ENCODE assay signal across 20 cellular contexts in genomic region chr1:59605184-59605583, GRCh38.
DNase-seq lines count a peak whose midpoint lies in the region; ATAC-seq lines count a peak whose summit lies in the region.
"Had no signal": no experiment of that assay in that cellular context is flagged by ENCODE, and none has a peak within 500 bp of the region (broad histone marks: within the 10 kb centered on the region; RNA-seq: fewer than 3 reads in every experiment).

No MANE protein-coding gene starts in this region.

- peak; percentile 23 for DNase-seq in amniotic epithelial cell (ENCODE audit: low read depth)
- DNase-seq in cerebellum (ENCODE audit: low spot score), result no peak
- DNase-seq: CD8-positive, alpha-beta memory T cell; DND-41; GDM1; MM.1S; NCI-H1105; NCI-H1694 treated with DMSO at 0.1 percent for 48 hours; NCI-H345; NCI-H526 treated with DMSO at 0.1 percent for 48 hours; NK-92 treated with Interleukin-12 subunit alpha and Interleukin-12 subunit beta, amount 100 ng/mL, for 24 hours; OCI-M1; RPMI8226 had no signal

- no peaks in the 10 kb centered on the region for H3K36me3 ChIP-seq in muscle layer of duodenum (ENCODE audit: control insufficient read depth in 1 of 2, insufficient read depth in 2 of 2, low read length in 2 of 2)
- no peaks in the 10 kb centered on the region for H3K36me3 ChIP-seq in stomach smooth muscle (ENCODE audit: control insufficient read depth in 2 of 2, insufficient read depth in 2 of 2, low read length in 2 of 2)

- peak; percentile 65 for ATAC-seq in GM19463 (IDR thresholded peaks at IDR 0.05; ENCODE audit: unreplicated experiment)
- no peak for ATAC-seq in GM18502 (IDR thresholded peaks at IDR 0.05; ENCODE audit: poor library complexity, unreplicated experiment)
- ATAC-seq in HG03378 (IDR thresholded peaks at IDR 0.05; ENCODE audit: unreplicated experiment), result no peak
- no peak for ATAC-seq in GM21619 (IDR thresholded peaks at IDR 0.05; ENCODE audit: unreplicated experiment)
- ATAC-seq: HCT116 had no signal

- H3K27ac ChIP-seq in muscle layer of duodenum (ENCODE audit: low read length) (peak overlapping the region; percentile 39), stomach smooth muscle (ENCODE audit: low read length) (peak overlapping the region; percentile 64)

- no peak overlapping the region for H3K9ac ChIP-seq in stomach smooth muscle (ENCODE audit: low read length in 2 of 2)

- H3K4me1 ChIP-seq in muscle layer of duodenum (ENCODE audit: control insufficient read depth in 1 of 2, insufficient read depth in 2 of 2, low read length in 2 of 2), result no peaks in the 10 kb centered on the region
- H3K4me1 ChIP-seq in stomach smooth muscle (ENCODE audit: control insufficient read depth, insufficient read depth, low read length), result peaks cover 24% of the 10 kb centered on the region

- H3K27me3 ChIP-seq in muscle layer of duodenum (ENCODE audit: low read depth, low read length) (no peaks in the 10 kb centered on the region), stomach smooth muscle (ENCODE audit: control insufficient read depth in 1 of 2, insufficient read depth in 2 of 2, low read length in 2 of 2) (no peaks in the 10 kb centered on the region)

- H3K9me3 ChIP-seq in muscle layer of duodenum (ENCODE audit: control insufficient read depth in 1 of 2, low read length in 2 of 2), result no peaks in the 10 kb centered on the region
- no peaks in the 10 kb centered on the region for H3K9me3 ChIP-seq in stomach smooth muscle (ENCODE audit: control insufficient read depth in 2 of 2, low read length in 2 of 2)

- H3K4me3 ChIP-seq in muscle layer of duodenum (ENCODE audit: low read depth in 1 of 2, low read length in 2 of 2) (no peak overlapping the region), stomach smooth muscle (ENCODE audit: low read length in 2 of 2) (no peak overlapping the region)
